ENCODE assay signal across 1 cellular context in genomic region chr1:243254927-243255790, GRCh38.
TF ChIP-seq lines count a peak whose summit lies in the region.

Gene CEP170 (minus strand): TSS chr1:243255281. CDS start chr1:243225280, 30,001 bp downstream.

TF ChIP-seq in HepG2, 621 proteins besides CTCF, POLR2A, EP300 and RAD21 (continued from another document and continues in another):
- TF ChIP-seq, protein P1, sequence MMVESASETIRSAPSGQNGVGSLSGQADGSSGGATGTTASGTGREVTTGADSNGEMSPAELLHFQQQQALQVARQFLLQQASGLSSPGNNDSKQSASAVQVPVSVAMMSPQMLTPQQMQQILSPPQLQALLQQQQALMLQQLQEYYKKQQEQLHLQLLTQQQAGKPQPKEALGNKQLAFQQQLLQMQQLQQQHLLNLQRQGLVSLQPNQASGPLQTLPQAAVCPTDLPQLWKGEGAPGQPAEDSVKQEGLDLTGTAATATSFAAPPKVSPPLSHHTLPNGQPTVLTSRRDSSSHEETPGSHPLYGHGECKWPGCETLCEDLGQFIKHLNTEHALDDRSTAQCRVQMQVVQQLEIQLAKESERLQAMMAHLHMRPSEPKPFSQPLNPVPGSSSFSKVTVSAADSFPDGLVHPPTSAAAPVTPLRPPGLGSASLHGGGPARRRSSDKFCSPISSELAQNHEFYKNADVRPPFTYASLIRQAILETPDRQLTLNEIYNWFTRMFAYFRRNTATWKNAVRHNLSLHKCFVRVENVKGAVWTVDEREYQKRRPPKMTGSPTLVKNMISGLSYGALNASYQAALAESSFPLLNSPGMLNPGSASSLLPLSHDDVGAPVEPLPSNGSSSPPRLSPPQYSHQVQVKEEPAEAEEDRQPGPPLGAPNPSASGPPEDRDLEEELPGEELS (CRISPR knock-in tag; IDR thresholded peaks at IDR 0.05) = no peak
- TF ChIP-seq ZNF839 (CRISPR knock-in tag; IDR thresholded peaks at IDR 0.05; ENCODE audit: borderline replicate concordance) (0 out of 2 replicates have a peak, but pooled peaks have one; percentile 54), SNRNP70 (IDR thresholded peaks at IDR 0.05; ENCODE audit: low read depth, low read length) (no peak), RFX3 (CRISPR knock-in tag; IDR thresholded peaks at IDR 0.05) (no peak), MXI1 (IDR thresholded peaks at IDR 0.05; ENCODE audit: borderline replicate concordance, low read depth, low read length) (peak; percentile 61; the same call in 1 of the 3 replicates), IRF1 (CRISPR knock-in tag; IDR thresholded peaks at IDR 0.05; ENCODE audit: low read depth) (0 out of 2 replicates have a peak, but pooled peaks have one; percentile 28), ERF (CRISPR knock-in tag; IDR thresholded peaks at IDR 0.05) (no peak), RERE (CRISPR knock-in tag; IDR thresholded peaks at IDR 0.05; ENCODE audit: low read depth) (no peak), ZNF343 (CRISPR knock-in tag; IDR thresholded peaks at IDR 0.05) (no peak; the same call in 1 of the 2 replicates), ZNF30 (CRISPR knock-in tag; IDR thresholded peaks at IDR 0.05) (no peak), SIX1 (CRISPR knock-in tag; IDR thresholded peaks at IDR 0.05; ENCODE audit: borderline replicate concordance) (no peak), ZNF761 (CRISPR knock-in tag; conservative IDR thresholded peaks at IDR 0.05) (0 out of 2 replicates have a peak, but pooled peaks have one; percentile 30), CHD4 (IDR thresholded peaks at IDR 0.05; ENCODE audit: borderline replicate concordance, low read length) (peak; percentile 71; the same call in 1 of the 2 replicates), CENPX (CRISPR knock-in tag; IDR thresholded peaks at IDR 0.05) (no peak), HOXA9 (CRISPR knock-in tag; IDR thresholded peaks at IDR 0.05; ENCODE audit: borderline replicate concordance) (no peak; the same call in 1 of the 2 replicates), MYNN (CRISPR knock-in tag; IDR thresholded peaks at IDR 0.05; ENCODE audit: low read depth) (no peak), WIZ (CRISPR knock-in tag; IDR thresholded peaks at IDR 0.05) (no peak), FIP1L1 (IDR thresholded peaks at IDR 0.05; ENCODE audit: borderline replicate concordance, insufficient read depth, low read depth, low read length) (no peak), CCAR2 (optimal IDR thresholded peaks at IDR 0.05; ENCODE audit: low read depth, low read length) (no peak), MNT (IDR thresholded peaks at IDR 0.05) (no peak), YEATS4 (CRISPR knock-in tag; IDR thresholded peaks at IDR 0.05; ENCODE audit: borderline replicate concordance) (peak; percentile 64; the same call in 1 of the 2 replicates), ZNF17 (CRISPR knock-in tag; IDR thresholded peaks at IDR 0.05) (no peak), PHF21A (CRISPR knock-in tag; IDR thresholded peaks at IDR 0.05) (peak; percentile 66; the same call in 1 of the 2 replicates), ZNF780A (CRISPR knock-in tag; IDR thresholded peaks at IDR 0.05) (no peak), NONO (IDR thresholded peaks at IDR 0.05) (no peak), NONO (CRISPR knock-in tag; conservative IDR thresholded peaks at IDR 0.05) (no peak; the same call in 1 of the 2 replicates), ATM (IDR thresholded peaks at IDR 0.05; ENCODE audit: borderline replicate concordance) (no peak), NAIF1 (CRISPR knock-in tag; IDR thresholded peaks at IDR 0.05; ENCODE audit: borderline replicate concordance) (no peak), SNAPC2 (CRISPR knock-in tag; IDR thresholded peaks at IDR 0.05) (no peak)
- TF ChIP-seq, protein P2, sequence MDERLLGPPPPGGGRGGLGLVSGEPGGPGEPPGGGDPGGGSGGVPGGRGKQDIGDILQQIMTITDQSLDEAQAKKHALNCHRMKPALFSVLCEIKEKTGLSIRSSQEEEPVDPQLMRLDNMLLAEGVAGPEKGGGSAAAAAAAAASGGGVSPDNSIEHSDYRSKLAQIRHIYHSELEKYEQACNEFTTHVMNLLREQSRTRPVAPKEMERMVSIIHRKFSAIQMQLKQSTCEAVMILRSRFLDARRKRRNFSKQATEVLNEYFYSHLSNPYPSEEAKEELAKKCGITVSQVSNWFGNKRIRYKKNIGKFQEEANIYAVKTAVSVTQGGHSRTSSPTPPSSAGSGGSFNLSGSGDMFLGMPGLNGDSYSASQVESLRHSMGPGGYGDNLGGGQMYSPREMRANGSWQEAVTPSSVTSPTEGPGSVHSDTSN (CRISPR knock-in tag; IDR thresholded peaks at IDR 0.05) = no peak
- TF ChIP-seq, protein P3, sequence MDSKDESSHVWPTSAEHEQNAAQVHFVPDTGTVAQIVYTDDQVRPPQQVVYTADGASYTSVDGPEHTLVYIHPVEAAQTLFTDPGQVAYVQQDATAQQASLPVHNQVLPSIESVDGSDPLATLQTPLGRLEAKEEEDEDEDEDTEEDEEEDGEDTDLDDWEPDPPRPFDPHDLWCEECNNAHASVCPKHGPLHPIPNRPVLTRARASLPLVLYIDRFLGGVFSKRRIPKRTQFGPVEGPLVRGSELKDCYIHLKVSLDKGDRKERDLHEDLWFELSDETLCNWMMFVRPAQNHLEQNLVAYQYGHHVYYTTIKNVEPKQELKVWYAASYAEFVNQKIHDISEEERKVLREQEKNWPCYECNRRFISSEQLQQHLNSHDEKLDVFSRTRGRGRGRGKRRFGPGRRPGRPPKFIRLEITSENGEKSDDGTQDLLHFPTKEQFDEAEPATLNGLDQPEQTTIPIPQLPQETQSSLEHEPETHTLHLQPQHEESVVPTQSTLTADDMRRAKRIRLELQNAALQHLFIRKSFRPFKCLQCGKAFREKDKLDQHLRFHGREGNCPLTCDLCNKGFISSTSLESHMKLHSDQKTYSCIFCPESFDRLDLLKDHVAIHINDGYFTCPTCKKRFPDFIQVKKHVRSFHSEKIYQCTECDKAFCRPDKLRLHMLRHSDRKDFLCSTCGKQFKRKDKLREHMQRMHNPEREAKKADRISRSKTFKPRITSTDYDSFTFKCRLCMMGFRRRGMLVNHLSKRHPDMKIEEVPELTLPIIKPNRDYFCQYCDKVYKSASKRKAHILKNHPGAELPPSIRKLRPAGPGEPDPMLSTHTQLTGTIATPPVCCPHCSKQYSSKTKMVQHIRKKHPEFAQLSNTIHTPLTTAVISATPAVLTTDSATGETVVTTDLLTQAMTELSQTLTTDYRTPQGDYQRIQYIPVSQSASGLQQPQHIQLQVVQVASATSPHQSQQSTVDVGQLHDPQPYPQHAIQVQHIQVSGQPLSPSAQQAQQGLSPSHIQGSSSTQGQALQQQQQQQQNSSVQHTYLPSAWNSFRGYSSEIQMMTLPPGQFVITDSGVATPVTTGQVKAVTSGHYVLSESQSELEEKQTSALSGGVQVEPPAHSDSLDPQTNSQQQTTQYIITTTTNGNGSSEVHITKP (CRISPR knock-in tag; IDR thresholded peaks at IDR 0.05; ENCODE audit: low read depth) = no peak
- TF ChIP-seq, protein P4, sequence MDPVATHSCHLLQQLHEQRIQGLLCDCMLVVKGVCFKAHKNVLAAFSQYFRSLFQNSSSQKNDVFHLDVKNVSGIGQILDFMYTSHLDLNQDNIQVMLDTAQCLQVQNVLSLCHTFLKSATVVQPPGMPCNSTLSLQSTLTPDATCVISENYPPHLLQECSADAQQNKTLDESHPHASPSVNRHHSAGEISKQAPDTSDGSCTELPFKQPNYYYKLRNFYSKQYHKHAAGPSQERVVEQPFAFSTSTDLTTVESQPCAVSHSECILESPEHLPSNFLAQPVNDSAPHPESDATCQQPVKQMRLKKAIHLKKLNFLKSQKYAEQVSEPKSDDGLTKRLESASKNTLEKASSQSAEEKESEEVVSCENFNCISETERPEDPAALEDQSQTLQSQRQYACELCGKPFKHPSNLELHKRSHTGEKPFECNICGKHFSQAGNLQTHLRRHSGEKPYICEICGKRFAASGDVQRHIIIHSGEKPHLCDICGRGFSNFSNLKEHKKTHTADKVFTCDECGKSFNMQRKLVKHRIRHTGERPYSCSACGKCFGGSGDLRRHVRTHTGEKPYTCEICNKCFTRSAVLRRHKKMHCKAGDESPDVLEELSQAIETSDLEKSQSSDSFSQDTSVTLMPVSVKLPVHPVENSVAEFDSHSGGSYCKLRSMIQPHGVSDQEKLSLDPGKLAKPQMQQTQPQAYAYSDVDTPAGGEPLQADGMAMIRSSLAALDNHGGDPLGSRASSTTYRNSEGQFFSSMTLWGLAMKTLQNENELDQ (CRISPR knock-in tag; IDR thresholded peaks at IDR 0.05; ENCODE audit: borderline replicate concordance) = no peak
- TF ChIP-seq, protein P5, sequence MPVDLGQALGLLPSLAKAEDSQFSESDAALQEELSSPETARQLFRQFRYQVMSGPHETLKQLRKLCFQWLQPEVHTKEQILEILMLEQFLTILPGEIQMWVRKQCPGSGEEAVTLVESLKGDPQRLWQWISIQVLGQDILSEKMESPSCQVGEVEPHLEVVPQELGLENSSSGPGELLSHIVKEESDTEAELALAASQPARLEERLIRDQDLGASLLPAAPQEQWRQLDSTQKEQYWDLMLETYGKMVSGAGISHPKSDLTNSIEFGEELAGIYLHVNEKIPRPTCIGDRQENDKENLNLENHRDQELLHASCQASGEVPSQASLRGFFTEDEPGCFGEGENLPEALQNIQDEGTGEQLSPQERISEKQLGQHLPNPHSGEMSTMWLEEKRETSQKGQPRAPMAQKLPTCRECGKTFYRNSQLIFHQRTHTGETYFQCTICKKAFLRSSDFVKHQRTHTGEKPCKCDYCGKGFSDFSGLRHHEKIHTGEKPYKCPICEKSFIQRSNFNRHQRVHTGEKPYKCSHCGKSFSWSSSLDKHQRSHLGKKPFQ (CRISPR knock-in tag; IDR thresholded peaks at IDR 0.05; ENCODE audit: insufficient replicate concordance) = no peak
